21 cellular contexts compared by ENCODE assay signal in genomic region chr20:34190262-34190661, GRCh38. TPM values are rescaled to one million over a fixed set of nuclear protein-coding genes. Genes with fewer than 3 reads are reported as not detected.
DNase-seq lines count a peak whose midpoint lies in the region; ATAC-seq and TF ChIP-seq lines count a peak whose summit lies in the region.
"Had no signal": no experiment of that assay in that cellular context is flagged by ENCODE, and none has a peak within 500 bp of the region (broad histone marks: within the 10 kb centered on the region; RNA-seq: fewer than 3 reads in every experiment).

No MANE protein-coding gene starts in this region.

- CTCF ChIA-PET in HCT116 (lab: Charles Lee), result interaction anchor here (0.6 to 1.9 kb wide), 24 partner anchors 10 to 582 kb away, joined by 3 to 27 read pairs (median 4); no protein-coding TSS in a partner anchor
- CTCF ChIA-PET in SK-N-SH (lab: Yijun Ruan, JAX), result interaction anchor here (0.5 to 2.8 kb wide), 35 partner anchors 9 to 579 kb away, joined by 3 to 38 read pairs (median 6); partner anchors contain the start of genes AHCY and ITCH
- CTCF ChIA-PET in Calu3 (lab: Charles Lee), result interaction anchor here (0.5 to 1.7 kb wide), 20 partner anchors 9 to 580 kb away, joined by 3 to 18 read pairs (median 4); partner anchors contain the start of gene EIF2S2

- H4K20me1 ChIP-seq in HCT116 (ENCODE audit: insufficient read depth), result no peaks in the 10 kb centered on the region
- H4K20me1 ChIP-seq in SK-N-SH (ENCODE audit: insufficient read depth), result no peaks in the 10 kb centered on the region
- H4K20me1 ChIP-seq: BLaER1 treated with 17β-estradiol and CSF1 and Interleukin-3, amounts not matched to agents 10 nM and 100 nM had no signal

- H3K79me1 ChIP-seq in neuronal stem cell (ENCODE audit: low read depth, low read length), result no peaks in the 10 kb centered on the region

- H3K36me3 ChIP-seq in HCT116 (ENCODE audit: control insufficient read depth in 1 of 2, insufficient read depth in 2 of 2, low read length in 2 of 2) (no peaks in the 10 kb centered on the region), SK-N-SH (replicated peaks in 1 of 2; ENCODE audit: control insufficient read depth in 1 of 2, insufficient read depth in 2 of 2, low read length in 1 of 2) (no peaks in the 10 kb centered on the region), neuronal stem cell (replicated peaks in 1 of 2; ENCODE audit: control insufficient read depth in 2 of 2, insufficient read depth in 2 of 2, low read length in 2 of 2) (no peaks in the 10 kb centered on the region), transverse colon (no peaks in the 10 kb centered on the region)
- H3K36me3 ChIP-seq: BLaER1 treated with 17β-estradiol and CSF1 and Interleukin-3, amounts not matched to agents 10 nM and 100 nM; SJCRH30 had no signal

- H3K4me3 Mint-ChIP-seq in endothelial cell (ENCODE audit: unreplicated experiment) (no peak overlapping the region), Calu3 (ENCODE audit: low read depth, unreplicated experiment) (no peak overlapping the region)
- H3K4me3 Mint-ChIP-seq: CD4-positive, alpha-beta T cell had no signal

- H3K4me2 ChIP-seq in HCT116 (ENCODE audit: low read length) (no peak overlapping the region), SK-N-SH (no peak overlapping the region), neuronal stem cell (ENCODE audit: insufficient read depth, low read length, poor library complexity, severe bottlenecking) (no peak overlapping the region)
- H3K4me2 ChIP-seq: A549; BLaER1 treated with 17β-estradiol and CSF1 and Interleukin-3, amounts not matched to agents 10 nM and 100 nM; PC-9 had no signal

- no peak overlapping the region for H2BK120ac ChIP-seq in neuronal stem cell (ENCODE audit: low read depth, low read length)

- TF ChIP-seq RAD21 in HCT116 (IDR thresholded peaks at IDR 0.05; ENCODE audit: low read depth) (no peak), SK-N-SH (IDR thresholded peaks at IDR 0.05; ENCODE audit: low read length) (no peak)

- no peaks in the 10 kb centered on the region for H3K4me1 ChIP-seq in HCT116 (ENCODE audit: control insufficient read depth in 1 of 2, insufficient read depth in 2 of 2, low read length in 2 of 2)
- H3K4me1 ChIP-seq in SK-N-SH (ENCODE audit: control insufficient read depth in 1 of 2, insufficient read depth in 2 of 2, low read depth in 1 of 2, low read length in 1 of 2), result peaks cover 0 to 20% of the 10 kb centered on the region in 2 experiments; a peak in 2 of 4 replicates
- peaks cover 3 to 7% of the 10 kb centered on the region in 2 donors for H3K4me1 ChIP-seq in neuronal stem cell (ENCODE audit: control insufficient read depth in 2 of 2, insufficient read depth in 1 of 2, low read depth in 1 of 2, low read length in 2 of 2)
- no peaks in the 10 kb centered on the region for H3K4me1 ChIP-seq in transverse colon
- H3K4me1 ChIP-seq: A549, SJCRH30 had no signal

- no peak overlapping the region for H3K4ac ChIP-seq in neuronal stem cell (ENCODE audit: low read length)

- no peak overlapping the region for H2BK5ac ChIP-seq in neuronal stem cell (ENCODE audit: low read length)

- TF ChIP-seq EP300 in SK-N-SH (IDR thresholded peaks at IDR 0.05; ENCODE audit: borderline replicate concordance in 1 of 2, low read depth in 1 of 2, low read length in 1 of 2), result no peak
- no peak for TF ChIP-seq EP300 in transverse colon (IDR thresholded peaks at IDR 0.05; ENCODE audit: low read depth)

- no peak overlapping the region for H3K27ac ChIP-seq in HCT116 (ENCODE audit: low read depth, low read length)
- no peak overlapping the region for H3K27ac ChIP-seq in SK-N-SH (ENCODE audit: low read depth in 2 of 2, low read length in 1 of 2)
- no peak overlapping the region for H3K27ac ChIP-seq in neuronal stem cell (replicated peaks; ENCODE audit: low read length)
- no peak overlapping the region for H3K27ac ChIP-seq in transverse colon
- H3K27ac ChIP-seq: A549; BLaER1 treated with 17β-estradiol and CSF1 and Interleukin-3, amounts not matched to agents 10 nM and 100 nM; PC-9; SJCRH30 had no signal

- BruUV-seq in HCT116 (replicated peaks; lab: Mats Ljungman, UMichigan), result no TSS peak
- BruUV-seq in Calu3 (replicated peaks; lab: Mats Ljungman, UMichigan), result no TSS peak

- no peak overlapping the region for H2BK15ac ChIP-seq in neuronal stem cell (ENCODE audit: low read length)

- TF ChIP-seq CTCF in HCT116 (IDR thresholded peaks at IDR 0.05 in 2 of 3, conservative IDR thresholded peaks at IDR 0.05 in 1 of 3; ENCODE audit: borderline replicate concordance in 1 of 3, insufficient read depth in 1 of 3, low read depth in 2 of 3, low read length in 2 of 3), result no peak
- no peak for TF ChIP-seq CTCF in SK-N-SH (IDR thresholded peaks at IDR 0.05)
- no peak for TF ChIP-seq CTCF in endothelial cell (IDR thresholded peaks at IDR 0.05; ENCODE audit: unreplicated experiment)
- TF ChIP-seq CTCF in Calu3 (IDR thresholded peaks at IDR 0.05; ENCODE audit: unreplicated experiment), result no peak
- TF ChIP-seq CTCF in transverse colon (IDR thresholded peaks at IDR 0.05), result no peak

- RAD21 ChIA-PET in HCT116 (lab: Charles Lee; ENCODE audit: low non-redundant PET in 1 of 2, low total read pairs in 2 of 2, uncharacterized antibody in 2 of 2, unreplicated experiment in 2 of 2), result interaction anchor here (0.6 to 1.3 kb wide), 7 partner anchors 65 to 580 kb away, joined by 3 to 6 read pairs (median 6); no protein-coding TSS in a partner anchor

- TF ChIP-seq POLR2A in HCT116 (IDR thresholded peaks at IDR 0.05; ENCODE audit: borderline replicate concordance, extremely low read depth, insufficient read depth, insufficient read length) (no peak), transverse colon (IDR thresholded peaks at IDR 0.05) (no peak)

- H3K9me3 Mint-ChIP-seq in endothelial cell (ENCODE audit: unreplicated experiment), result no peaks in the 10 kb centered on the region
- no peaks in the 10 kb centered on the region for H3K9me3 Mint-ChIP-seq in Calu3 (ENCODE audit: low read depth, unreplicated experiment)
- H3K9me3 Mint-ChIP-seq: CD4-positive, alpha-beta T cell had no signal

- H3K4me3 ChIP-seq in HCT116 (replicated peaks in 1 of 2; ENCODE audit: low read depth in 1 of 2, low read length in 2 of 2) (no peak overlapping the region), SK-N-SH (ENCODE audit: low read depth in 2 of 2, low read length in 1 of 2) (peak overlapping the region in 1 of 2 experiments; percentile 9; a peak in 1 of 4 replicates), neuronal stem cell (ENCODE audit: low read length in 2 of 2) (no peak overlapping the region), transverse colon (no peak overlapping the region)
- H3K4me3 ChIP-seq: A549; BLaER1 treated with 17β-estradiol and CSF1 and Interleukin-3, amounts not matched to agents 10 nM and 100 nM; GM12878; PC-9; SJCRH30 had no signal

- no peak overlapping the region for H3K14ac ChIP-seq in neuronal stem cell (ENCODE audit: low read length)

- H3K23ac ChIP-seq in neuronal stem cell (ENCODE audit: low read depth, low read length, poor library complexity), result no peak overlapping the region

- H3K9me2 ChIP-seq in HCT116 (ENCODE audit: insufficient read depth) (no peaks in the 10 kb centered on the region), SK-N-SH (no peaks in the 10 kb centered on the region)

- H3K9ac ChIP-seq in HCT116 (ENCODE audit: low read length) (no peak overlapping the region), SK-N-SH (no peak overlapping the region), neuronal stem cell (ENCODE audit: low read depth, low read length, poor library complexity) (no peak overlapping the region)
- H3K9ac ChIP-seq: BLaER1 treated with 17β-estradiol and CSF1 and Interleukin-3, amounts not matched to agents 10 nM and 100 nM had no signal

- H2AK5ac ChIP-seq in neuronal stem cell (ENCODE audit: low read depth, low read length), result no peak overlapping the region

- no peaks in the 10 kb centered on the region for H3K27me3 ChIP-seq in HCT116 (ENCODE audit: insufficient read depth, low read length)
- peaks cover 13% of the 10 kb centered on the region; the same call in 1 of the 2 replicates for H3K27me3 ChIP-seq in SK-N-SH (ENCODE audit: insufficient read depth)
- H3K27me3 ChIP-seq in neuronal stem cell (ENCODE audit: control insufficient read depth in 3 of 3, insufficient read depth in 3 of 3, low read depth in 1 of 3, low read length in 3 of 3), result peaks cover 0 to 12% (median 0%) of the 10 kb centered on the region in 3 experiments
- peaks cover 10% of the 10 kb centered on the region for H3K27me3 ChIP-seq in transverse colon
- H3K27me3 ChIP-seq: BLaER1 treated with 17β-estradiol and CSF1 and Interleukin-3, amounts not matched to agents 10 nM and 100 nM had no signal

- in situ Hi-C loops in transverse colon (cut with MboI; ENCODE audit: low pct_ligation_motif_present in 1 of 4, low pct_unique_long_range_greater_than_20kb in 1 of 4, low sequenced_read_pairs in 3 of 4), result no loop called here

- ATAC-seq in HCT116, result peak; percentile 11; the same call in 1 of the 2 replicates

- H3K4me1 Mint-ChIP-seq in endothelial cell (ENCODE audit: unreplicated experiment), result peaks cover 20% of the 10 kb centered on the region
- peaks cover 7% of the 10 kb centered on the region for H3K4me1 Mint-ChIP-seq in Calu3 (ENCODE audit: low read depth, unreplicated experiment)

- intact Hi-C loops in HCT116 (cut with micrococcal nuclease) (loop anchor here (2.0 to 5.0 kb wide), 5 partner anchors 67 to 581 kb away; no protein-coding TSS in a partner anchor), Calu3 (cut with micrococcal nuclease; ENCODE audit: unreplicated experiment) (loop anchor here (2.0 to 10.0 kb wide), 3 partner anchors 67 to 579 kb away; no protein-coding TSS in a partner anchor), transverse colon (cut with DNase I; ENCODE audit: low total_unique reads) (no loop called here)

- 34% methylated on average over 3 of the region's 3 CpGs for WGBS in SK-N-SH (ENCODE audit: low lambda C conversion rate)
- WGBS in neuronal stem cell (ENCODE audit: extremely low coverage in 2 of 2, insufficient read length in 2 of 2, insufficient replicate concordance in 1 of 2), 2 donors, result no CpG with 5 or more reads among the region's 3 CpGs
- 46 to 47% methylated on average over 3 of the region's 3 CpGs for WGBS in transverse colon (ENCODE audit: low coverage in 1 of 2), 2 donors

- H3K18ac ChIP-seq in neuronal stem cell (ENCODE audit: low read length), result no peak overlapping the region

- no peak overlapping the region for H4K8ac ChIP-seq in neuronal stem cell (ENCODE audit: low read depth, low read length)

- H3K27ac Mint-ChIP-seq in endothelial cell (ENCODE audit: unreplicated experiment) (peak overlapping the region; percentile 8), Calu3 (ENCODE audit: unreplicated experiment) (no peak overlapping the region)
- H3K27ac Mint-ChIP-seq: CD4-positive, alpha-beta T cell had no signal

- DNase-seq in HCT116 (ENCODE audit: low read depth, low spot score), result no peak
- DNase-seq in SK-N-SH, result no peak
- DNase-seq in endothelial cell (ENCODE audit: low spot score), result no peak
- no peak for DNase-seq in neuronal stem cell (ENCODE audit: low spot score)
- DNase-seq in stimulated activated CD4-positive, alpha-beta T cell treated with anti-CD3 and anti-CD28 coated beads, Interleukin-15, amount 100 ng/mL, for 24 hours, result no peak
- no peak for DNase-seq in NCI-H526 treated with DMSO at 0.1 percent for 48 hours (lab: John Stamatoyannopoulos, UW)
- DNase-seq in Calu3, result no peak
- DNase-seq in transverse colon, result no peak
- DNase-seq: NCI-H1436 treated with DMSO at 0.1 percent for 48 hours had no signal

- H4K91ac ChIP-seq in neuronal stem cell (ENCODE audit: low read depth, low read length, poor library complexity), result no peak overlapping the region

- POLR2A ChIA-PET in HCT116 (lab: Charles Lee), result no interaction called here
- POLR2A ChIA-PET in SK-N-SH (lab: Yijun Ruan, JAX), result no interaction called here

- H3F3A ChIP-seq in SK-N-SH (replicated peaks; ENCODE audit: insufficient read depth), result no peaks in the 10 kb centered on the region

- H2BK12ac ChIP-seq in neuronal stem cell (ENCODE audit: low read length), result no peak overlapping the region

- no peaks in the 10 kb centered on the region for H3K9me3 ChIP-seq in HCT116 (ENCODE audit: control insufficient read depth in 1 of 2, insufficient read depth in 1 of 2, low read depth in 1 of 2, low read length in 2 of 2)
- no peaks in the 10 kb centered on the region for H3K9me3 ChIP-seq in SK-N-SH
- no peaks in the 10 kb centered on the region for H3K9me3 ChIP-seq in neuronal stem cell (replicated peaks in 1 of 2; ENCODE audit: control insufficient read depth in 2 of 2, insufficient read depth in 1 of 2, low read depth in 1 of 2, low read length in 2 of 2)
- H3K9me3 ChIP-seq in transverse colon, result no peaks in the 10 kb centered on the region
- H3K9me3 ChIP-seq: A549; BLaER1 treated with 17β-estradiol and CSF1 and Interleukin-3, amounts not matched to agents 10 nM and 100 nM; SJCRH30 had no signal

- H2AFZ ChIP-seq in HCT116 (ENCODE audit: low read depth, low read length, poor library complexity, severe bottlenecking) (peak overlapping the region; percentile 74), SK-N-SH (ENCODE audit: low read depth) (0 out of 2 replicates have a peak overlapping the region, but pooled peaks have one; percentile 24), neuronal stem cell (ENCODE audit: low read length) (peak overlapping the region; percentile 85)
- H2AFZ ChIP-seq: PC-9 had no signal

- H3K36me3 Mint-ChIP-seq in endothelial cell (ENCODE audit: low read depth, unreplicated experiment), result no peaks in the 10 kb centered on the region
- H3K36me3 Mint-ChIP-seq in Calu3 (ENCODE audit: insufficient read depth, unreplicated experiment), result no peaks in the 10 kb centered on the region

- H3K27me3 Mint-ChIP-seq in endothelial cell (ENCODE audit: unreplicated experiment) (no peaks in the 10 kb centered on the region), Calu3 (ENCODE audit: unreplicated experiment) (no peaks in the 10 kb centered on the region)

- H3K79me2 ChIP-seq in HCT116 (ENCODE audit: insufficient read depth, low read length) (no peaks in the 10 kb centered on the region), SK-N-SH (ENCODE audit: insufficient read depth) (no peaks in the 10 kb centered on the region)

RNA-seq across cellular contexts. Expression of gene ASIP, which starts 51.0 kb away (rescaled TPM):
- not detected for total RNA-seq in HCT116 (2021; ENCODE audit: unreplicated experiment)
- 0.12 and 0.34 TPM in 2 replicates for polyA plus RNA-seq in HCT116 (2012)
- polyA plus RNA-seq in SK-N-SH (2012; rRNA removed), result 0.15 TPM in 1 of 2 replicates, not detected in the other
- not detected in 2 replicates for polyA plus RNA-seq in SK-N-SH (2012; cell fraction: cytosol; rRNA removed)
- not detected in 2 replicates for polyA plus RNA-seq in SK-N-SH (2012; cell fraction: nucleus; rRNA removed)
- not detected for total RNA-seq in endothelial cell (ENCODE audit: unreplicated experiment)
- polyA plus RNA-seq in neuronal stem cell (2013, experiment 1 of 2), result not detected
- polyA plus RNA-seq in neuronal stem cell (2013, experiment 2 of 2), result not detected
- not detected in 2 replicates for total RNA-seq in Calu3 (2022)
- total RNA-seq in transverse colon, result not detected
- total RNA-seq: CD4-positive, alpha-beta T cell; Daoy; GM12878; H1; HT-29; LHCN-M2; MCF 10A; PC-9; RPMI7951; SJCRH30 had no signal
- polyA plus RNA-seq: A549, H1 had no signal

Comparison
In these comparisons a context has a peak if more than half of its experiments do, and no peak if none do; other contexts are left out.
1. H2AFZ ChIP-seq: peak in every context shown above with its lines; median percentile 85 in neuronal stem cell; 74 in HCT116; 24 in SK-N-SH.